ENCODE assay signal across 20 cellular contexts in the genomic region with DNA sequence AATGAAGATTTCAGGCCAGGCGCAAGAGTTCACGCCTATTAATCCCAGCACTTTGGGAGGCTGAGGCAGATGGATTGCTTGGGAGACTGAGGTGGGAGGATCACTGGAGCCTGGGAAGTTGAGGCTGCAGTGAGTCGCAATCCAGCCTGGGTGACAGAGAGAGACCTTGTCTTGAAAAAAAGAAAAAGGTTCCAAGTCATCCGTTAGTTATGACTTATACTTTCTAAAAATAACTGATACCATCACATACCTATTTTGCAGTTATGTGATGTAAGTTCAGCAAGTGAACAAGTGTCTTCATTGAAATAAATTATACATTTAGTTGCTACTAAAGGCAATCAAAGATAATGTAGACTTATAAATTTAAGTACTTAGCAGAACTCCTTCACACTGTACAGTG. TPM values are rescaled to one million over a fixed set of nuclear protein-coding genes. Genes with fewer than 3 reads are reported as not detected.
"Had no signal": no experiment of that assay in that cellular context is flagged by ENCODE, and none has a peak within 500 bp of the region (broad histone marks: within the 10 kb centered on the region; RNA-seq: fewer than 3 reads in every experiment).

No MANE protein-coding gene starts in this region.

- H3K4me3 ChIP-seq: colonic mucosa, esophagus muscularis mucosa, gastroesophageal sphincter, heart left ventricle, ovary, skin epidermis, thoracic aorta, upper lobe of left lung had no signal

- H3K36me3 ChIP-seq: colonic mucosa, ovary had no signal

- DNase-seq: activated gamma-delta T cell treated with Interleukin-2 at 50 U/mL for 16 hours; activated T-cell treated with anti-CD3 and anti-CD28 coated beads, Interleukin-2, amount 50 U/mL, for 1 hour; central memory CD4-positive, alpha-beta T cell; colonic mucosa; heart left ventricle; islet precursor cell; natural killer cell; ovary; right cardiac atrium; stimulated activated CD4-positive, alpha-beta T cell treated with anti-CD3 and anti-CD28 coated beads, Interleukin-15, amount 100 ng/mL, for 24 hours; stimulated activated CD8-positive, alpha-beta memory T cell treated with anti-CD3 and anti-CD28 coated beads, Interleukin-4, amount 100 ng/mL, for 48 hours; stimulated activated naive B cell treated with anti-CD40 and anti-IgM and Interleukin-4, amounts not matched to agents 10 μg/mL and 1 μg/mL and 100 μg/mL, for 72 hours; T-helper 1 cell; upper lobe of left lung had no signal

- H3K4me1 ChIP-seq: colonic mucosa, upper lobe of left lung had no signal

- ATAC-seq: gastroesophageal sphincter; natural killer cell; right cardiac atrium; stimulated activated naive B cell treated with anti-CD40 and anti-IgM and Interleukin-4, amounts not matched to agents 10 μg/mL and 1 μg/mL and 100 μg/mL, for 72 hours had no signal

- H3K27me3 ChIP-seq: colonic mucosa, esophagus muscularis mucosa, gastroesophageal sphincter, heart left ventricle, ovary, upper lobe of left lung had no signal

- H3K27ac ChIP-seq: colonic mucosa, esophagus muscularis mucosa, gastroesophageal sphincter, heart left ventricle, ovary, skin epidermis, thoracic aorta, upper lobe of left lung had no signal

- H3K9me3 ChIP-seq: colonic mucosa, esophagus muscularis mucosa, gastroesophageal sphincter, heart left ventricle, ovary, thoracic aorta, upper lobe of left lung had no signal

RNA-seq across cellular contexts. Expression of a gene that starts 48.2 kb away (rescaled TPM):
- total RNA-seq: lung microvascular endothelial cell, pulmonary artery endothelial cell had no signal
